Comparison of ENCODE assay signal across 1 cellular context in genomic region chr16:47081113-47081512, GRCh38.
A peak's percentile ranks its signal among the peaks of the same experiment; 100 is the strongest.
TF ChIP-seq lines count a peak whose summit lies in the region.

No MANE protein-coding gene starts in this region.

TF ChIP-seq in HepG2, 621 proteins besides CTCF, POLR2A, EP300 and RAD21 (continued from another document):
- TF ChIP-seq TIGD3 (CRISPR knock-in tag; IDR thresholded peaks at IDR 0.05; ENCODE audit: borderline replicate concordance) (no peak), NCOA2 (CRISPR knock-in tag; IDR thresholded peaks at IDR 0.05) (no peak), ZNF577 (CRISPR knock-in tag; IDR thresholded peaks at IDR 0.05; ENCODE audit: borderline replicate concordance, low read depth) (no peak), MAFK (conservative IDR thresholded peaks at IDR 0.05 in 1 of 2, IDR thresholded peaks at IDR 0.05 in 1 of 2; ENCODE audit: low read length in 2 of 2) (peak; percentile 98 to 99)
